Comparison of ENCODE assay signal across 3 cellular contexts in genomic region chr16:82366462-82366861, GRCh38.
"Had no signal": no experiment of that assay in that cellular context is flagged by ENCODE, and none has a peak within 500 bp of the region (broad histone marks: within the 10 kb centered on the region; RNA-seq: fewer than 3 reads in every experiment).

No MANE protein-coding gene starts in this region.

- DNase-seq: GDM1, GF-D8 had no signal

- ATAC-seq: GM12878 had no signal

- H3K4me3 ChIP-seq: GM12878 had no signal
